ENCODE assay signal across 9 cellular contexts in the genomic region with DNA sequence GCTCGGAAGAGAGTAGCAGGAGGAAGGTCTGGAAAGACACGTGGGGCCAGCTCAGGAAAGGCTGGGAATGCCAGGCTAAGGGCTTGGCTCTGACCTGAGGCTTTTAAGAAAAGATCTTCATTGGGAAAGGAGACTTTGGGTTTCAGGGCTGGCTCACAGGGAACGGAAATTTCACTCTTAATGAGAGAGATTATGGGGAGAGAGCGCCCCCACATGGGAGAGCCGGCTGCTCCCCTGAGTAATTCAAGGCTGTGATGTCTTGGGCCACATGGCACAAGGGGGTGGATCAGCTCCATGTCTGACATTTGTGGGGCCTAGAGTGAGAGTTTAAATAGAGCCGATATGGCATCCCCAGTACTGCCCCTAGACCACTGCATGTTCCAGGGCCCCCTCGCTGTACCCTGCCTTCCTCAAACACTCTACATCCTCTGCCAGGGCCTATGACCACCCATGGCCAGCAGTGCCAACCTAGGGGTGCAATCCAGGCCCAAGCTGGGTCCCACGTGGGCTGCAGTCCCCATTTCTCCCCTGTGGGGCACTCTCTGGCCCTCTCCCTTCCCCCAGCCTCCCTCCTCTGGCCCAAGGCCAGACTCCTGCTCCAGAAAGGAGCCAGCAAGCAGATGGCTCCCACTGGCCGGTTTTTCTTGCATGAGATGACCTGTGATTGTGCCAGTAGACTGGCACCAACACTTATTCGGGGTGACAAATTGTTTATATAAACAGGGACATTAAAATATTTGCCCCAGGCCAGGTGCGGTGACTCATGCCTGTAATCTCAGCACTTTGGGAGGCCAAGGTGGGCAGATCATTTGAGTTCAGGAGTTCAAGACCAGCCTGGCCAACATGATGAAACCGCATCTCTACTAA.
DNase-seq lines count a peak whose midpoint lies in the region; ATAC-seq, FAIRE-seq and TF ChIP-seq lines count a peak whose summit lies in the region.
"Had no signal": no experiment of that assay in that cellular context is flagged by ENCODE, and none has a peak within 500 bp of the region (broad histone marks: within the 10 kb centered on the region; RNA-seq: fewer than 3 reads in every experiment).

No MANE protein-coding gene starts in this region.

- intact Hi-C loops in GM12878 (cut with micrococcal nuclease; ENCODE audit: unreplicated experiment) = loop anchor here (1.0 to 2.0 kb wide), 2 partner anchors 98 to 116 kb away; no protein-coding TSS in a partner anchor
- intact Hi-C loops in upper lobe of right lung (cut with DNase I) = no loop called here
- intact Hi-C loops in kidney (cut with DNase I) = no loop called here
- intact Hi-C loops in cardiac septum (cut with DNase I) = no loop called here

- peaks cover 17% of the 10 kb centered on the region for H3K4me1 ChIP-seq in GM12878 (ENCODE audit: control insufficient read depth, insufficient read depth, low read length)
- no peaks in the 10 kb centered on the region for H3K4me1 ChIP-seq in upper lobe of right lung
- no peaks in the 10 kb centered on the region for H3K4me1 ChIP-seq in kidney (ENCODE audit: control insufficient read depth in 1 of 2, insufficient read depth in 1 of 2, low read depth in 1 of 2, low read length in 2 of 2)
- H3K4me1 ChIP-seq: lower lobe of right lung had no signal

- WGBS in GM12878 (ENCODE audit: insufficient coverage, insufficient replicate concordance, low lambda C conversion rate, missing lambda C conversion rate) = 41% methylated on average over 12 of the region's 12 CpGs

- POLR2A ChIA-PET in GM12878 (lab: Charles Lee) = interaction anchor here (0.7 kb wide), 1 partner anchor 11 kb away, joined by 3 read pairs; no protein-coding TSS in a partner anchor

- no peaks in the 10 kb centered on the region for H3K36me3 ChIP-seq in GM12878 (ENCODE audit: control insufficient read depth in 2 of 2, insufficient read depth in 2 of 2, low read length in 1 of 2)
- no peaks in the 10 kb centered on the region for H3K36me3 ChIP-seq in upper lobe of right lung
- no peaks in the 10 kb centered on the region for H3K36me3 ChIP-seq in kidney (ENCODE audit: control insufficient read depth in 1 of 2, insufficient read depth in 2 of 2, low read length in 2 of 2)
- H3K36me3 ChIP-seq: lower lobe of right lung had no signal

- no peaks in the 10 kb centered on the region for H3K79me2 ChIP-seq in GM12878 (ENCODE audit: control insufficient read depth, insufficient read depth, low read length)

- H3K27ac ChIP-seq in GM12878 (ENCODE audit: control insufficient read depth, insufficient read depth) (peak overlapping the region; percentile 46), upper lobe of right lung (no peak overlapping the region), kidney (ENCODE audit: low read depth in 2 of 2, low read length in 2 of 2) (no peak overlapping the region)
- H3K27ac ChIP-seq: lower lobe of right lung had no signal

- no peak for FAIRE-seq in GM12878 (lab: Jason Lieb, UNC)
- FAIRE-seq in kidney (lab: Jason Lieb, UNC) = no peak

- peak overlapping the region; percentile 58 for H2AFZ ChIP-seq in GM12878 (ENCODE audit: control insufficient read depth, low read depth, low read length)

- SMC1A ChIA-PET in GM12878 (lab: Charles Lee; ENCODE audit: uncharacterized antibody, unreplicated experiment) = interaction anchor here (0.6 to 4.2 kb wide), 5 partner anchors 9 to 97 kb away, joined by 3 to 37 read pairs (median 6); no protein-coding TSS in a partner anchor

- TF ChIP-seq CTCF in LNCAP (IDR thresholded peaks at IDR 0.05) (peak; percentile 37; the same call in 1 of the 2 replicates), GM12878 (IDR thresholded peaks at IDR 0.05 in 2 of 3, conservative IDR thresholded peaks at IDR 0.05 in 1 of 3; ENCODE audit: control insufficient read depth in 2 of 3, extremely low read depth in 1 of 3, insufficient read depth in 1 of 3, low read depth in 3 of 3, low read length in 3 of 3) (peak; percentile 61 to 75 (median 68)), upper lobe of right lung (IDR thresholded peaks at IDR 0.05) (peak; percentile 14), kidney (IDR thresholded peaks at IDR 0.05; ENCODE audit: borderline replicate concordance, extremely low read depth, insufficient read depth) (no peak)

- no peak for TF ChIP-seq EP300 in GM12878 (IDR thresholded peaks at IDR 0.05; ENCODE audit: borderline replicate concordance in 1 of 2, control insufficient read depth in 1 of 2, low read depth in 2 of 2, low read length in 2 of 2)

- no peaks in the 10 kb centered on the region for H3K9me3 Mint-ChIP-seq in activated naive CD8-positive, alpha-beta T cell treated with anti-CD3 and anti-CD28 coated beads for 36 hours
- no peaks in the 10 kb centered on the region for H3K9me3 Mint-ChIP-seq in activated naive CD8-positive, alpha-beta T cell treated with anti-CD3 and anti-CD28 coated beads, Interleukin-2, amount 50 U/mL, for 24 hours

- H3K9ac ChIP-seq in GM12878 (ENCODE audit: control insufficient read depth, insufficient read depth, low read length) = peak overlapping the region; percentile 8; the same call in 1 of the 2 replicates
- H3K9ac ChIP-seq in kidney (ENCODE audit: low read length in 2 of 2) = no peak overlapping the region

- no TSS peak for BruUV-seq in GM12878 (replicated peaks; lab: Mats Ljungman, UMichigan)

- H3K4me1 Mint-ChIP-seq in activated naive CD8-positive, alpha-beta T cell treated with anti-CD3 and anti-CD28 coated beads for 36 hours = no peaks in the 10 kb centered on the region
- no peaks in the 10 kb centered on the region for H3K4me1 Mint-ChIP-seq in activated naive CD8-positive, alpha-beta T cell treated with anti-CD3 and anti-CD28 coated beads, Interleukin-2, amount 50 U/mL, for 24 hours

- H3K9me3 ChIP-seq in GM12878 (replicated peaks; ENCODE audit: control insufficient read depth, insufficient read depth, low read length) (peaks cover 6% of the 10 kb centered on the region), upper lobe of right lung (no peaks in the 10 kb centered on the region), kidney (ENCODE audit: control insufficient read depth in 1 of 2, low read length in 2 of 2) (peaks cover 0 to 3% of the 10 kb centered on the region in 2 donors)
- H3K9me3 ChIP-seq: lower lobe of right lung had no signal

- H3K4me3 ChIP-seq in GM12878 (no peak overlapping the region), upper lobe of right lung (no peak overlapping the region), kidney (ENCODE audit: low read length in 2 of 2) (no peak overlapping the region)
- H3K4me3 ChIP-seq: lower lobe of right lung had no signal

- peaks cover 12% of the 10 kb centered on the region for H3K27me3 Mint-ChIP-seq in activated naive CD8-positive, alpha-beta T cell treated with anti-CD3 and anti-CD28 coated beads for 36 hours
- H3K27me3 Mint-ChIP-seq in activated naive CD8-positive, alpha-beta T cell treated with anti-CD3 and anti-CD28 coated beads, Interleukin-2, amount 50 U/mL, for 24 hours = peaks cover 3% of the 10 kb centered on the region

- no peak for ATAC-seq in activated naive CD8-positive, alpha-beta T cell treated with anti-CD3 and anti-CD28 coated beads, Interleukin-2, amount 50 U/mL, for 24 hours
- peak; percentile 89 for ATAC-seq in GM12878
- peak; percentile 10 for ATAC-seq in upper lobe of right lung
- no peak for ATAC-seq in GM21515 (IDR thresholded peaks at IDR 0.05; ENCODE audit: unreplicated experiment)
- ATAC-seq: lower lobe of right lung had no signal

- H3K27ac Mint-ChIP-seq in activated naive CD8-positive, alpha-beta T cell treated with anti-CD3 and anti-CD28 coated beads for 36 hours = peak overlapping the region; percentile 17
- H3K27ac Mint-ChIP-seq in activated naive CD8-positive, alpha-beta T cell treated with anti-CD3 and anti-CD28 coated beads, Interleukin-2, amount 50 U/mL, for 24 hours = no peak overlapping the region

- CTCF ChIA-PET in GM12878 (lab: Yijun Ruan, JAX) = interaction anchor here (0.7 to 4.1 kb wide), 15 partner anchors 9 to 1839 kb away, joined by 3 to 36 read pairs (median 6); no protein-coding TSS in a partner anchor

- no peak for TF ChIP-seq POLR2A in GM12878 (IDR thresholded peaks at IDR 0.05; ENCODE audit: low read depth, low read length)

- H3K4me3 Mint-ChIP-seq in activated naive CD8-positive, alpha-beta T cell treated with anti-CD3 and anti-CD28 coated beads for 36 hours = no peak overlapping the region
- H3K4me3 Mint-ChIP-seq in activated naive CD8-positive, alpha-beta T cell treated with anti-CD3 and anti-CD28 coated beads, Interleukin-2, amount 50 U/mL, for 24 hours = no peak overlapping the region

- peak; percentile 86 for TF ChIP-seq RAD21 in GM12878 (IDR thresholded peaks at IDR 0.05; ENCODE audit: insufficient read depth, low read depth, low read length)

- H3K4me2 ChIP-seq in GM12878 (ENCODE audit: control insufficient read depth, insufficient read depth) = no peak overlapping the region; the same call in 1 of the 2 replicates

- no peaks in the 10 kb centered on the region for H3K36me3 Mint-ChIP-seq in activated naive CD8-positive, alpha-beta T cell treated with anti-CD3 and anti-CD28 coated beads for 36 hours
- H3K36me3 Mint-ChIP-seq in activated naive CD8-positive, alpha-beta T cell treated with anti-CD3 and anti-CD28 coated beads, Interleukin-2, amount 50 U/mL, for 24 hours (ENCODE audit: low read depth) = no peaks in the 10 kb centered on the region

- no peaks in the 10 kb centered on the region for H4K20me1 ChIP-seq in GM12878 (ENCODE audit: control insufficient read depth, insufficient read depth)

- RAD21 ChIA-PET in GM12878 (lab: Charles Lee; ENCODE audit: unreplicated experiment) = interaction anchor here (0.6 to 3.3 kb wide), 7 partner anchors 9 to 292 kb away, joined by 3 to 24 read pairs (median 4); no protein-coding TSS in a partner anchor

- H3K27me3 ChIP-seq in GM12878 (replicated peaks in 1 of 2; ENCODE audit: control insufficient read depth in 2 of 2, insufficient read depth in 2 of 2, low read length in 1 of 2) = no peaks in the 10 kb centered on the region
- H3K27me3 ChIP-seq in upper lobe of right lung = no peaks in the 10 kb centered on the region

- DNase-seq in activated naive CD8-positive, alpha-beta T cell treated with anti-CD3 and anti-CD28 coated beads for 36 hours = no peak
- no peak for DNase-seq in activated naive CD8-positive, alpha-beta T cell treated with anti-CD3 and anti-CD28 coated beads, Interleukin-2, amount 50 U/mL, for 24 hours
- no peak for DNase-seq in GM12878 (ENCODE audit: low read depth, low spot score)
- no peak for DNase-seq in upper lobe of right lung
- DNase-seq in kidney = no peak
- DNase-seq in cardiac septum (ENCODE audit: low spot score) = no peak
- DNase-seq: lower lobe of right lung had no signal

- in situ Hi-C loops in GM12878 (cut with MboI) = loop anchor here (5.0 to 10.0 kb wide), 3 partner anchors 99 to 1836 kb away; a partner anchor contains a TSS

TF ChIP-seq in GM12878, 131 proteins besides CTCF, POLR2A, EP300 and RAD21 (continues in another document):
- peak; percentile 34; the same call in 1 of the 2 replicates for TF ChIP-seq EED (IDR thresholded peaks at IDR 0.05; ENCODE audit: low read depth)

Comparison
In these comparisons a context has a peak if more than half of its experiments do, and no peak if none do; other contexts are left out.
1. ATAC-seq: peak in GM12878 (single experiment) and upper lobe of right lung (single experiment); none in activated naive CD8-positive, alpha-beta T cell treated with anti-CD3 and anti-CD28 coated beads, Interleukin-2, amount 50 U/mL, for 24 hours (single experiment) and GM21515 (single experiment).